Comparison of ENCODE assay signal across 10 cellular contexts in genomic region chr1:241610056-241610815, GRCh38. TPM values are rescaled to one million over a fixed set of nuclear protein-coding genes. Genes with fewer than 3 reads are reported as not detected.
DNase-seq lines count a peak whose midpoint lies in the region; ATAC-seq lines count a peak whose summit lies in the region.
"Had no signal": no experiment of that assay in that cellular context is flagged by ENCODE, and none has a peak within 500 bp of the region (broad histone marks: within the 10 kb centered on the region; RNA-seq: fewer than 3 reads in every experiment).

No MANE protein-coding gene starts in this region.

- ATAC-seq in left cardiac atrium (peak; percentile 72 to 75), GM19463 (IDR thresholded peaks at IDR 0.05; ENCODE audit: unreplicated experiment) (no peak), HG02588 (IDR thresholded peaks at IDR 0.05; ENCODE audit: unreplicated experiment) (no peak), GM19035 (IDR thresholded peaks at IDR 0.05; ENCODE audit: unreplicated experiment) (no peak)

- intact Hi-C loops in left cardiac atrium (cut with DNase I): loop anchor here in 1 of 2 donors (5.0 to 10.0 kb wide), 2 partner anchors 225 to 387 kb away; partner anchors contain the start of gene MAP1LC3C

- DNase-seq in A172 (ENCODE audit: low spot score) (peak; percentile 82), NCI-H1092 treated with DMSO at 0.1 percent for 48 hours (lab: John Stamatoyannopoulos, UW) (peak; percentile 71), SHP77 (lab: John Stamatoyannopoulos, UW) (peak; percentile 38 to 67), left cardiac atrium (no peak), NOMO-1 (lab: John Stamatoyannopoulos, UW; ENCODE audit: unreplicated experiment in 2 of 2) (no peak)
- DNase-seq: activated CD4-positive, CD25-positive, alpha-beta regulatory T cell; stimulated activated CD4-positive, alpha-beta T cell treated with anti-CD3 and anti-CD28 coated beads, Interleukin-4, amount 100 ng/mL, for 24 hours had no signal

RNA-seq across cellular contexts. Expression of gene CHML, which starts 29.9 kb away (rescaled TPM):
- total RNA-seq in A172 (2014; rRNA removed; shearing (Covaris generic)): 45.7 and 55.4 TPM in 2 replicates
- 1 to 10 TPM; 5.1 to 5.9 TPM for total RNA-seq in left cardiac atrium

RNA-seq across cellular contexts. Expression of gene OPN3, which starts 29.9 kb away (rescaled TPM):
- 12.1 and 22.8 TPM in 2 replicates for total RNA-seq in A172 (2014; rRNA removed; shearing (Covaris generic))
- 1 to 10 TPM; 5.8 to 7.7 TPM for total RNA-seq in left cardiac atrium

RNA-seq across cellular contexts. Expression of gene WDR64, which starts 41.8 kb away (rescaled TPM):
- total RNA-seq in A172 (2014; rRNA removed; shearing (Covaris generic)): not detected in 2 replicates
- not detected for total RNA-seq in left cardiac atrium

Comparison
In these comparisons a context has a peak if more than half of its experiments do, and no peak if none do; other contexts are left out.
1. DNase-seq: peak in A172 (single experiment), NCI-H1092 treated with DMSO at 0.1 percent for 48 hours (single experiment) and SHP77 (2 of 2); none in left cardiac atrium (single experiment) and NOMO-1 (0 of 2).
2. ATAC-seq: peak in left cardiac atrium (2 of 2); none in GM19463 (single experiment), HG02588 (single experiment) and GM19035 (single experiment).